ENCODE assay signal across 15 cellular contexts in the genomic region with DNA sequence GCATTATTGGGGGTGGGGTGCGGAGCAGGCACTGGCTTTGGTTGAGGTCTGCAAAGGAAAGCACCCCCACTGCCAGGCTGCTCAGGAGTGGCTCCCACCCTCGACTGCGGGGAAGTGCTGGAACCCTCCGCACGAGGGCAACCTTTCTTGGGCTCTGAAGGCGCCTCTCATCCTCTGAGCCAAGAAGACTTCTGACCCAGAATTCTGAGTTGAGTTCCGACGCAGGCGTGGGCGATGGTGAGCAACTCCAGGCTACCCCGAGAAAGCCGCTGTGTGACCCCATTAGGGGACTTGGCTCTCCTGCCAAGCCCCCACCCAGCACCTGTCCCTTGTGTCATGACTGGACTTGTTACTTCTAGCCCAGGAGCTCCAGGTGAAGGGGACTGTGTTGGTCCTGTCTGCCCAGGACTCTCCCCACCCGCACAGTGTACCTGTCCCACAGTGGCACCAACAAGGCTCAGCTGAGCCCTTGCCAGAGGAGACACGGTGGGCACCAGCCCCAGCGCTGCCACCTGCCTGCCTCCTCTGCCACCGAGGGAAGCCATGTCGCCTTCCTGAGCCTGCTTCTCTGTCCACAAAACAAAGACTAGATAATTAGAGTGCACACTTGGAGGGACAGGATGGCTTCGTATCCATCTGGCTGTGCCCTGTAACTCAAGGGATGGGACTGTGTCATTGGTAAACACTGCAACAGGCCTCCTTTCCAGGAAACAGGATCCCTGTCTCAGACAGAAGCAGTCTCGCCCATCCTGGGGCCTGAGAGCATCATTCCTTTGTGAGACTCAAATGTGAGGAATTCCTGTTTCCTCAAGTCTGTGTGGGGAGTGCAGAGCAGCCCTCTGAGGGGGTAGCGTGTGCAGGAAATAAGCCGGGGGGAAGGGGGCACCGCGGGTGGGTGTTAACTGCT.
DNase-seq lines count a peak whose midpoint lies in the region; ATAC-seq and TF ChIP-seq lines count a peak whose summit lies in the region.
"Had no signal": no experiment of that assay in that cellular context is flagged by ENCODE, and none has a peak within 500 bp of the region (broad histone marks: within the 10 kb centered on the region; RNA-seq: fewer than 3 reads in every experiment).

No MANE protein-coding gene starts in this region.

- H3K27ac Mint-ChIP-seq in neural progenitor cell = peak overlapping the region; percentile 37

- H3K27me3 ChIP-seq in neural progenitor cell (no peaks in the 10 kb centered on the region), ascending aorta (no peaks in the 10 kb centered on the region)
- H3K27me3 ChIP-seq: hepatocyte had no signal

- no peaks in the 10 kb centered on the region for H3K79me2 ChIP-seq in neural progenitor cell (ENCODE audit: low read depth)
- H3K79me2 ChIP-seq: hepatocyte had no signal

- no peak overlapping the region for H3K4me3 Mint-ChIP-seq in neural progenitor cell
- H3K4me3 Mint-ChIP-seq: stimulated activated naive CD8-positive, alpha-beta T cell treated with anti-CD3 and anti-CD28 coated beads, Interleukin-15, amount 100 ng/mL, for 72 hours had no signal

- no peak overlapping the region for H3K4me2 ChIP-seq in neural progenitor cell
- H3K4me2 ChIP-seq: hepatocyte, KMS-11 had no signal

- H4K20me1 ChIP-seq in neural progenitor cell (ENCODE audit: low read depth) = no peaks in the 10 kb centered on the region

- no peak overlapping the region for H3K4me3 ChIP-seq in astrocyte of the cerebellum (ENCODE audit: low read depth, low read length)
- no peak overlapping the region for H3K4me3 ChIP-seq in neural progenitor cell
- no peak overlapping the region for H3K4me3 ChIP-seq in ascending aorta
- H3K4me3 ChIP-seq: GM12878, GM23248, hepatocyte had no signal

- intact Hi-C loops in left cardiac atrium (cut with DNase I) (no loop called here), ascending aorta (cut with DNase I) (no loop called here)

- H3K4me1 ChIP-seq in neural progenitor cell (no peaks in the 10 kb centered on the region), ascending aorta (peaks cover 0 to 20% of the 10 kb centered on the region in 2 donors)

- DNase-seq in AG08396 (ENCODE audit: low spot score) (peak; percentile 52), astrocyte of the cerebellum (ENCODE audit: low read depth) (no peak), left cardiac atrium (peak; percentile 13), neural progenitor cell (ENCODE audit: low spot score) (no peak), ascending aorta (ENCODE audit: low spot score in 2 of 2) (no peak), NCI-H524 (lab: John Stamatoyannopoulos, UW) (no peak), NCI-H526 (lab: John Stamatoyannopoulos, UW) (no peak)
- no peak for DNase-seq in stimulated activated CD4-positive, alpha-beta T cell treated with anti-CD3 and anti-CD28 coated beads, Interleukin-4, amount 100 ng/mL, for 4 hours
- DNase-seq: stimulated activated naive CD8-positive, alpha-beta T cell treated with anti-CD3 and anti-CD28 coated beads, Interleukin-15, amount 100 ng/mL, for 72 hours; WERI-Rb-1 had no signal

- no peaks in the 10 kb centered on the region for H3K9me3 ChIP-seq in neural progenitor cell (ENCODE audit: low read depth)
- no peaks in the 10 kb centered on the region for H3K9me3 ChIP-seq in ascending aorta

- peak; percentile 36 for TF ChIP-seq CTCF in astrocyte of the cerebellum (IDR thresholded peaks at IDR 0.05; ENCODE audit: low read depth, low read length, missing control alignments)
- no peak for TF ChIP-seq CTCF in neural progenitor cell (IDR thresholded peaks at IDR 0.05)
- no peak for TF ChIP-seq CTCF in ascending aorta (IDR thresholded peaks at IDR 0.05)

- H3K4me1 Mint-ChIP-seq in neural progenitor cell = peaks cover 3% of the 10 kb centered on the region

- H3K36me3 ChIP-seq in neural progenitor cell (no peaks in the 10 kb centered on the region), ascending aorta (no peaks in the 10 kb centered on the region)
- H3K36me3 ChIP-seq: WERI-Rb-1 had no signal

- H3K9ac ChIP-seq in neural progenitor cell = no peak overlapping the region
- H3K9ac ChIP-seq: GM23248, KMS-11 had no signal

- H3K36me3 Mint-ChIP-seq in neural progenitor cell = peaks cover 4% of the 10 kb centered on the region

- H3K27ac ChIP-seq in neural progenitor cell = no peak overlapping the region
- H3K27ac ChIP-seq in ascending aorta = peak overlapping the region in 1 of 2 donors; percentile 72
- H3K27ac ChIP-seq: GM23248, KMS-11, RWPE1 had no signal

- no peak overlapping the region for H2AFZ ChIP-seq in neural progenitor cell (replicated peaks)
- H2AFZ ChIP-seq: GM23248, hepatocyte had no signal

- H3K27me3 Mint-ChIP-seq in neural progenitor cell (ENCODE audit: insufficient read depth, low read depth) = peaks cover 5% of the 10 kb centered on the region
- H3K27me3 Mint-ChIP-seq: stimulated activated naive CD8-positive, alpha-beta T cell treated with anti-CD3 and anti-CD28 coated beads, Interleukin-15, amount 100 ng/mL, for 72 hours had no signal

- H3F3A ChIP-seq in neural progenitor cell (ENCODE audit: low read depth) = no peaks in the 10 kb centered on the region

- in situ Hi-C loops in astrocyte of the cerebellum (cut with HindIII; ENCODE audit: low sequenced_read_pairs) = no loop called here

- H3K9me3 Mint-ChIP-seq in neural progenitor cell = peaks cover 10% of the 10 kb centered on the region

- no peak for ATAC-seq in left cardiac atrium
- ATAC-seq: GM12878; stimulated activated naive CD8-positive, alpha-beta T cell treated with anti-CD3 and anti-CD28 coated beads, Interleukin-15, amount 100 ng/mL, for 72 hours had no signal

Comparison
In these comparisons a context has a peak if more than half of its experiments do, and no peak if none do; other contexts are left out.
1. DNase-seq: peak in AG08396 (single experiment) and left cardiac atrium (single experiment); none in astrocyte of the cerebellum (single experiment), neural progenitor cell (single experiment), stimulated activated CD4-positive, alpha-beta T cell treated with anti-CD3 and anti-CD28 coated beads, Interleukin-4, amount 100 ng/mL, for 4 hours (0 of 2), ascending aorta (0 of 2), NCI-H524 (0 of 2) and NCI-H526 (0 of 2).